In the genomic region with DNA sequence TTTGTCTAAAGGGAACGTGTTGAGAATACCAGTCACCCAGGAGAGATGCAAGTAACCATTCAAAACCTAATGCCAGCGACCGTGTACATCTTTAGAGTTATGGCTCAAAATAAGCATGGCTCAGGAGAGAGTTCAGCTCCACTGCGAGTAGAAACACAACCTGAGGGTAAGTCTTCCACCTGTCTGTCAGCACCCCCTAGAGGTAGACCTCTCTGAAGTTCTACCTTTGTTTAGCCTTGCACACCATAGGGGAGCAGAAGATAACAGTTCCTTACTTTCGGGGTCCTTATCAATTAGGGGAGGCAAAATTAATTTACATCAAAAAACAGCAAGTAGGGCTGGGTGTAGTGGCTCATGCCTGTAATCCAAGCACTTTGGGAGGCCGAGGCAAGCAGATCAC, we compare ENCODE assay signal across 1 cellular context.
TF ChIP-seq lines count a peak whose summit lies in the region.

No MANE protein-coding gene starts in this region.

TF ChIP-seq in GM23338, 12 proteins besides CTCF, POLR2A, EP300 and RAD21 (continued from another document):
- TF ChIP-seq, protein P1, sequence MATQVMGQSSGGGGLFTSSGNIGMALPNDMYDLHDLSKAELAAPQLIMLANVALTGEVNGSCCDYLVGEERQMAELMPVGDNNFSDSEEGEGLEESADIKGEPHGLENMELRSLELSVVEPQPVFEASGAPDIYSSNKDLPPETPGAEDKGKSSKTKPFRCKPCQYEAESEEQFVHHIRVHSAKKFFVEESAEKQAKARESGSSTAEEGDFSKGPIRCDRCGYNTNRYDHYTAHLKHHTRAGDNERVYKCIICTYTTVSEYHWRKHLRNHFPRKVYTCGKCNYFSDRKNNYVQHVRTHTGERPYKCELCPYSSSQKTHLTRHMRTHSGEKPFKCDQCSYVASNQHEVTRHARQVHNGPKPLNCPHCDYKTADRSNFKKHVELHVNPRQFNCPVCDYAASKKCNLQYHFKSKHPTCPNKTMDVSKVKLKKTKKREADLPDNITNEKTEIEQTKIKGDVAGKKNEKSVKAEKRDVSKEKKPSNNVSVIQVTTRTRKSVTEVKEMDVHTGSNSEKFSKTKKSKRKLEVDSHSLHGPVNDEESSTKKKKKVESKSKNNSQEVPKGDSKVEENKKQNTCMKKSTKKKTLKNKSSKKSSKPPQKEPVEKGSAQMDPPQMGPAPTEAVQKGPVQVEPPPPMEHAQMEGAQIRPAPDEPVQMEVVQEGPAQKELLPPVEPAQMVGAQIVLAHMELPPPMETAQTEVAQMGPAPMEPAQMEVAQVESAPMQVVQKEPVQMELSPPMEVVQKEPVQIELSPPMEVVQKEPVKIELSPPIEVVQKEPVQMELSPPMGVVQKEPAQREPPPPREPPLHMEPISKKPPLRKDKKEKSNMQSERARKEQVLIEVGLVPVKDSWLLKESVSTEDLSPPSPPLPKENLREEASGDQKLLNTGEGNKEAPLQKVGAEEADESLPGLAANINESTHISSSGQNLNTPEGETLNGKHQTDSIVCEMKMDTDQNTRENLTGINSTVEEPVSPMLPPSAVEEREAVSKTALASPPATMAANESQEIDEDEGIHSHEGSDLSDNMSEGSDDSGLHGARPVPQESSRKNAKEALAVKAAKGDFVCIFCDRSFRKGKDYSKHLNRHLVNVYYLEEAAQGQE (IDR thresholded peaks at IDR 0.05; ENCODE audit: unreplicated experiment): no peak
